ENCODE assay signal across 13 cellular contexts in genomic region chr6:116265081-116265829, GRCh38. TPM values are rescaled to one million over a fixed set of nuclear protein-coding genes. Genes with fewer than 3 reads are reported as not detected.
DNase-seq lines count a peak whose midpoint lies in the region; ATAC-seq and TF ChIP-seq lines count a peak whose summit lies in the region.
"Had no signal": no experiment of that assay in that cellular context is flagged by ENCODE, and none has a peak within 500 bp of the region (broad histone marks: within the 10 kb centered on the region; RNA-seq: fewer than 3 reads in every experiment).

No MANE protein-coding gene starts in this region.

- no peak overlapping the region for H3K4me3 Mint-ChIP-seq in GM23338
- H3K4me3 Mint-ChIP-seq in naive thymus-derived CD8-positive, alpha-beta T cell, result no peak overlapping the region
- H3K4me3 Mint-ChIP-seq: T-helper 17 cell had no signal

- WGBS in heart left ventricle, 4 donors, result 70 to 82% (median 74%) methylated on average over 3 of the region's 3 CpGs

- H3K27ac ChIP-seq in GM23338 (ENCODE audit: low read depth), result no peak overlapping the region
- no peak overlapping the region for H3K27ac ChIP-seq in heart left ventricle
- H3K27ac ChIP-seq: thoracic aorta had no signal

- no peaks in the 10 kb centered on the region for H3K9me3 Mint-ChIP-seq in GM23338
- H3K9me3 Mint-ChIP-seq in naive thymus-derived CD8-positive, alpha-beta T cell, result peaks cover 0 to 26% (median 13%) of the 10 kb centered on the region in 9 donors

- no peak overlapping the region for H2AFZ ChIP-seq in GM23338

- H3K4me2 ChIP-seq in GM23338, result no peak overlapping the region

- H4K20me1 ChIP-seq in GM23338 (replicated peaks; ENCODE audit: insufficient read depth), result no peaks in the 10 kb centered on the region

- H3K36me3 ChIP-seq in GM23338 (ENCODE audit: insufficient read depth), result no peaks in the 10 kb centered on the region; the same call in 1 of the 2 replicates
- peaks cover 0 to 15% (median 0%) of the 10 kb centered on the region in 9 donors for H3K36me3 ChIP-seq in heart left ventricle
- H3K36me3 ChIP-seq: thoracic aorta had no signal

- in situ Hi-C loops in ACHN (cut with HindIII; ENCODE audit: low pct_ligation_motif_present, low pct_unique_long_range_greater_than_20kb, low sequenced_read_pairs), result no loop called here

- H3K27me3 ChIP-seq in GM23338 (ENCODE audit: insufficient read depth) (no peaks in the 10 kb centered on the region), heart left ventricle (no peaks in the 10 kb centered on the region)

- 0 out of 2 replicates have a peak overlapping the region, but pooled peaks have one; percentile 14 for H3K27ac Mint-ChIP-seq in GM23338
- H3K27ac Mint-ChIP-seq in naive thymus-derived CD8-positive, alpha-beta T cell, result peak overlapping the region in 1 of 10 donors; percentile 23

- no peak for ATAC-seq in GM23338
- peak; percentile 60 to 84 (median 68) for ATAC-seq in heart left ventricle
- ATAC-seq in naive thymus-derived CD8-positive, alpha-beta T cell, result no peak
- ATAC-seq: T-helper 17 cell had no signal

- TF ChIP-seq POLR2A in heart left ventricle (IDR thresholded peaks at IDR 0.05), result no peak

- intact Hi-C loops in heart left ventricle (cut with DNase I), result loop anchor here in 3 of 10 donors (5.0 to 10.0 kb wide), 2 partner anchors 48 to 300 kb away; no protein-coding TSS in a partner anchor

- H3K4me3 ChIP-seq in GM23338 (no peak overlapping the region), heart left ventricle (no peak overlapping the region)
- H3K4me3 ChIP-seq: thoracic aorta had no signal

- POLR2A ChIA-PET in naive thymus-derived CD8-positive, alpha-beta T cell (lab: Charles Lee), result no interaction called here

- H3K4me1 Mint-ChIP-seq in GM23338, result peaks cover 4% of the 10 kb centered on the region; the same call in 1 of the 3 replicates
- peaks cover 33 to 57% (median 44%) of the 10 kb centered on the region in 4 donors for H3K4me1 Mint-ChIP-seq in naive thymus-derived CD8-positive, alpha-beta T cell

- DNase-seq in ACHN, result peak; percentile 28
- DNase-seq in GM23338 (ENCODE audit: low spot score), result no peak
- DNase-seq in RKO (ENCODE audit: low spot score), result peak; percentile 60
- peak in 3 of 5 donors; percentile 53 to 67 (median 54) for DNase-seq in heart left ventricle
- DNase-seq in NCI-H446 (lab: John Stamatoyannopoulos, UW), result no peak
- DNase-seq in activated effector memory CD4-positive, alpha-beta T cell treated with Interleukin-2 at 50 U/mL for 16 hours, result no peak
- DNase-seq in naive thymus-derived CD8-positive, alpha-beta T cell, result no peak
- no peak for DNase-seq in ecto neural progenitor cell (ENCODE audit: low spot score)
- DNase-seq: activated CD8-positive, alpha-beta memory T cell treated with anti-CD3 and anti-CD28 coated beads, Interleukin-2, amount 50 U/mL, for 48 hours; Kasumi-1; stimulated activated CD4-positive, alpha-beta T cell treated with anti-CD3 and anti-CD28 coated beads, Interleukin-4, amount 100 ng/mL, for 1 hour; T-helper 17 cell had no signal

- peaks cover 0 to 18% (median 0%) of the 10 kb centered on the region in 12 donors for H3K9me3 ChIP-seq in heart left ventricle
- H3K9me3 ChIP-seq: thoracic aorta had no signal

- H3K27me3 Mint-ChIP-seq in GM23338 (ENCODE audit: insufficient read depth, low read depth, poor library complexity), result no peaks in the 10 kb centered on the region
- no peaks in the 10 kb centered on the region for H3K27me3 Mint-ChIP-seq in naive thymus-derived CD8-positive, alpha-beta T cell
- H3K27me3 Mint-ChIP-seq: T-helper 17 cell had no signal

- no peaks in the 10 kb centered on the region for H3F3A ChIP-seq in GM23338 (replicated peaks; ENCODE audit: low read depth)

- H3K79me2 ChIP-seq in GM23338 (replicated peaks; ENCODE audit: insufficient read depth), result no peaks in the 10 kb centered on the region; the same call in 1 of the 2 replicates

- H3K9me2 ChIP-seq in GM23338 (ENCODE audit: insufficient read depth), result no peaks in the 10 kb centered on the region

- H3K4me1 ChIP-seq in GM23338 (ENCODE audit: insufficient read depth) (no peaks in the 10 kb centered on the region), heart left ventricle (peaks cover 0 to 16% (median 5%) of the 10 kb centered on the region in 12 donors)

- peaks cover 3% of the 10 kb centered on the region; the same call in 1 of the 3 replicates for H3K36me3 Mint-ChIP-seq in GM23338 (ENCODE audit: low read depth)
- H3K36me3 Mint-ChIP-seq in naive thymus-derived CD8-positive, alpha-beta T cell, result peaks cover 39 to 46% (median 39%) of the 10 kb centered on the region in 3 donors

- no peak for TF ChIP-seq CTCF in GM23338 (conservative IDR thresholded peaks at IDR 0.05; ENCODE audit: low read depth in 2 of 2)
- TF ChIP-seq CTCF in heart left ventricle (IDR thresholded peaks at IDR 0.05), result no peak

TF ChIP-seq in GM23338, 12 proteins besides CTCF, POLR2A, EP300 and RAD21 (continues in another document):
- no peak for TF ChIP-seq ZNF462 (CRISPR knock-in tag; IDR thresholded peaks at IDR 0.05)
- no peak for TF ChIP-seq NANOG (IDR thresholded peaks at IDR 0.05; ENCODE audit: borderline replicate concordance)
- TF ChIP-seq ZNF114 (CRISPR knock-in tag; IDR thresholded peaks at IDR 0.05), result no peak

RNA-seq across cellular contexts. Expression of gene TSPYL4, which starts 11.4 kb away (rescaled TPM):
- 16.2 and 19.8 TPM in 2 replicates for total RNA-seq in GM23338 (2014; rRNA removed; shearing (Covaris generic))
- polyA plus RNA-seq in GM23338 (2016; fragmentation: Nextera tagmentation; extraction: Ambion mirVana) (12.7 and 13.2 TPM in 2 replicates), heart left ventricle (10 to 100 TPM in 1 of 2 donors, 1 to 10 TPM in 1; 8.0 to 52.8 TPM)
- 10 to 100 TPM; 26.0 to 34.1 (median 30.5) TPM for total RNA-seq in heart left ventricle
- 10 to 100 TPM; 23.1 to 24.7 TPM for total RNA-seq in naive thymus-derived CD8-positive, alpha-beta T cell
- polyA plus RNA-seq in naive thymus-derived CD8-positive, alpha-beta T cell, result 10 to 100 TPM; 12.5 to 19.4 (median 12.7) TPM

RNA-seq across cellular contexts. Expression of gene TSPYL1, which starts 14.5 kb away (rescaled TPM):
- total RNA-seq in GM23338 (2014; rRNA removed; shearing (Covaris generic)), result 61.8 and 66.1 TPM in 2 replicates
- 24.6 and 24.9 TPM in 2 replicates for polyA plus RNA-seq in GM23338 (2016; fragmentation: Nextera tagmentation; extraction: Ambion mirVana)
- total RNA-seq in heart left ventricle, result 100 to 1,000 TPM in 5 of 9 donors, 10 to 100 TPM in 4; 81.5 to 150 (median 103) TPM
- polyA plus RNA-seq in heart left ventricle, result 10 to 100 TPM; 24.8 to 68.5 TPM
- 100 to 1,000 TPM; 104 to 106 TPM for total RNA-seq in naive thymus-derived CD8-positive, alpha-beta T cell
- 10 to 100 TPM; 28.2 to 49.1 (median 36.7) TPM for polyA plus RNA-seq in naive thymus-derived CD8-positive, alpha-beta T cell

Comparison
In these comparisons a context has a peak if more than half of its experiments do, and no peak if none do; other contexts are left out.
1. DNase-seq: peak in ACHN (single experiment), RKO (single experiment) and heart left ventricle (3 of 5); none in GM23338 (single experiment), NCI-H446 (0 of 2), activated effector memory CD4-positive, alpha-beta T cell treated with Interleukin-2 at 50 U/mL for 16 hours (single experiment), naive thymus-derived CD8-positive, alpha-beta T cell (0 of 10) and ecto neural progenitor cell (single experiment).
2. ATAC-seq: peak in heart left ventricle (4 of 4); none in GM23338 (single experiment) and naive thymus-derived CD8-positive, alpha-beta T cell (0 of 2).